ENCODE assay signal across 11 cellular contexts in the genomic region with DNA sequence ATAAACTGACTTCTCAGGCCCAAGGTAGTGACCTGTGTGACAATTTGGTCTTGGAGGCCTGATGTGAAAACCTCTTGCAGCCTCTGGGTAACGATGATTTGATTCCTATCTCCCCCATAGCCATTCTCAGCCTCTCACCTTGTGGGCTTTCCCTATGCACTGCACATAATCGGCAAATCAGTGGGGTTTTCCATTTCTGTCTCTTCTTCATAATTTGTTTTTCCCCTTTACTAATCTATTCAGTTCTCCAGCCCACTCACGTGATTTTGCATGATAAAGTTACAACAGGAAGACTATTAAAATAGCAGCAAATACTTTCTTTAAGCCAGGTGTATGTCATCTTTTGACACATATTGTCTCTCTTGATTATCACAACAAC.
DNase-seq lines count a peak whose midpoint lies in the region; ATAC-seq, FAIRE-seq and TF ChIP-seq lines count a peak whose summit lies in the region.
"Had no signal": no experiment of that assay in that cellular context is flagged by ENCODE, and none has a peak within 500 bp of the region (broad histone marks: within the 10 kb centered on the region; RNA-seq: fewer than 3 reads in every experiment).

No MANE protein-coding gene starts in this region.

- H3K9me3 ChIP-seq in heart left ventricle, result no peaks in the 10 kb centered on the region
- H3K9me3 ChIP-seq: sigmoid colon had no signal

- H3K36me3 Mint-ChIP-seq in chondrocyte (ENCODE audit: low read depth) (no peaks in the 10 kb centered on the region), mesothelial cell of epicardium (no peaks in the 10 kb centered on the region)
- H3K36me3 Mint-ChIP-seq: CD4-positive, CD25-positive, alpha-beta regulatory T cell had no signal

- H3K27me3 Mint-ChIP-seq in chondrocyte (ENCODE audit: low read depth) (no peaks in the 10 kb centered on the region), mesothelial cell of epicardium (ENCODE audit: low read depth) (no peaks in the 10 kb centered on the region)
- H3K27me3 Mint-ChIP-seq: CD4-positive, CD25-positive, alpha-beta regulatory T cell had no signal

- H3K27ac ChIP-seq in heart left ventricle, result no peak overlapping the region
- H3K27ac ChIP-seq: sigmoid colon had no signal

- intact Hi-C loops in heart left ventricle (cut with DNase I), result no loop called here

- H3K36me3 ChIP-seq in heart left ventricle, result no peaks in the 10 kb centered on the region
- H3K36me3 ChIP-seq: sigmoid colon had no signal

- ATAC-seq in GM18502 (IDR thresholded peaks at IDR 0.05; ENCODE audit: poor library complexity, unreplicated experiment), result peak; percentile 64
- peak; percentile 35 for ATAC-seq in GM21390 (IDR thresholded peaks at IDR 0.05; ENCODE audit: unreplicated experiment)
- peak; percentile 54 for ATAC-seq in HG03095 (IDR thresholded peaks at IDR 0.05; ENCODE audit: unreplicated experiment)
- ATAC-seq in heart left ventricle, result no peak

- peaks cover 41% of the 10 kb centered on the region for H3K4me1 Mint-ChIP-seq in chondrocyte (ENCODE audit: low read depth)
- peaks cover 44% of the 10 kb centered on the region for H3K4me1 Mint-ChIP-seq in mesothelial cell of epicardium

- H3K4me3 Mint-ChIP-seq in chondrocyte (ENCODE audit: unreplicated experiment) (no peak overlapping the region), mesothelial cell of epicardium (no peak overlapping the region)

- TF ChIP-seq CTCF in chondrocyte (IDR thresholded peaks at IDR 0.05), result no peak
- TF ChIP-seq CTCF in mesothelial cell of epicardium (IDR thresholded peaks at IDR 0.05; ENCODE audit: unreplicated experiment), result no peak
- no peak for TF ChIP-seq CTCF in heart left ventricle (IDR thresholded peaks at IDR 0.05)

- H3K27ac Mint-ChIP-seq in chondrocyte (ENCODE audit: unreplicated experiment) (peak overlapping the region; percentile 73), mesothelial cell of epicardium (no peak overlapping the region)

- H3K9me3 Mint-ChIP-seq in chondrocyte (ENCODE audit: low read depth) (no peaks in the 10 kb centered on the region), mesothelial cell of epicardium (peaks cover 5% of the 10 kb centered on the region)

- no peak for DNase-seq in chondrocyte (ENCODE audit: low spot score)
- no peak for DNase-seq in epidermal melanocyte (ENCODE audit: insufficient read length, low spot score)
- no peak for DNase-seq in urothelium cell line (ENCODE audit: low spot score)
- no peak for DNase-seq in mesothelial cell of epicardium (ENCODE audit: low spot score in 2 of 2, unreplicated experiment in 2 of 2)
- DNase-seq in heart left ventricle, result no peak
- DNase-seq: CD4-positive, CD25-positive, alpha-beta regulatory T cell; NCI-H446; sigmoid colon had no signal

- FAIRE-seq in urothelium cell line (lab: Jason Lieb, UNC), result no peak

- no peaks in the 10 kb centered on the region for H3K4me1 ChIP-seq in heart left ventricle

- H3K4me3 ChIP-seq in heart left ventricle, result no peak overlapping the region
- H3K4me3 ChIP-seq: sigmoid colon had no signal

- no peak for TF ChIP-seq POLR2A in heart left ventricle (IDR thresholded peaks at IDR 0.05)

- H3K27me3 ChIP-seq in heart left ventricle, result no peaks in the 10 kb centered on the region
- H3K27me3 ChIP-seq: sigmoid colon had no signal

- WGBS in heart left ventricle, 4 donors, result 63 to 78% (median 73%) methylated on average over 3 of the region's 3 CpGs

Comparison
In these comparisons a context has a peak if more than half of its experiments do, and no peak if none do; other contexts are left out.
1. ATAC-seq: peak in GM18502 (single experiment), GM21390 (single experiment) and HG03095 (single experiment); none in heart left ventricle (0 of 4).